In the genomic region with DNA sequence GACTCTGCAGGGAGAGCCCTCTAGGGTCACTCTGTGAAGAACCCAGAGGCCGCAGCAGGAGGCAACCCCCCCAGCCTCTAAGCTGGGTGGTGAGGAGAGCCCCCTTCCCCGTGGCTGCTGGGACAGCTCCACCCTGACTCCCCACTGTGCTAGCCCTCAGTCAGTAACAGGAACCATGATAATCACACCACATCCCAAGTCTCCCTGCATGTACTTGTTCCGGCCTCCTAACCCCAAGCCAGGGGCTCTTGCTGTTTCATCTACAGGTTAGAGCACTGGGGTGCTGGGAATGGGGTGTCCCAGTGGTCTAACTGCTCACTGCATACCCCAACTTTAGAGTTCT, we compare ENCODE assay signal across 25 cellular contexts. TPM values are rescaled to one million over a fixed set of nuclear protein-coding genes. Genes with fewer than 3 reads are reported as not detected.
DNase-seq lines count a peak whose midpoint lies in the region; ATAC-seq and TF ChIP-seq lines count a peak whose summit lies in the region.
"Had no signal": no experiment of that assay in that cellular context is flagged by ENCODE, and none has a peak within 500 bp of the region (broad histone marks: within the 10 kb centered on the region; RNA-seq: fewer than 3 reads in every experiment).

No MANE protein-coding gene starts in this region.

- CTCF ChIA-PET in HEK293 (lab: Yijun Ruan, JAX), result no interaction called here
- CTCF ChIA-PET in CD8-positive, alpha-beta T cell (lab: Charles Lee), result no interaction called here

- H3K27me3 ChIP-seq in osteoblast (ENCODE audit: insufficient read depth, low read length) (no peaks in the 10 kb centered on the region), tibial nerve (no peaks in the 10 kb centered on the region)
- no peaks in the 10 kb centered on the region for H3K27me3 ChIP-seq in CD8-positive, alpha-beta T cell (ENCODE audit: insufficient read depth, low read length)

- H3K9me3 Mint-ChIP-seq in CD8-positive, alpha-beta T cell, result no peaks in the 10 kb centered on the region

- no peak for TF ChIP-seq POLR2A in tibial nerve (IDR thresholded peaks at IDR 0.05)

- H3K27ac ChIP-seq in HEK293 (ENCODE audit: extremely low read depth, low read depth, low read length), result no peak overlapping the region
- peak overlapping the region; percentile 35 to 95 for H3K27ac ChIP-seq in coronary artery
- H3K27ac ChIP-seq in osteoblast (ENCODE audit: low read depth, low read length), result no peak overlapping the region
- peak overlapping the region in 3 of 4 donors; percentile 38 to 93 (median 90) for H3K27ac ChIP-seq in tibial nerve
- H3K27ac ChIP-seq in CD8-positive, alpha-beta T cell (ENCODE audit: low read depth, low read length), result no peak overlapping the region
- H3K27ac ChIP-seq: A549, GM23248, HL-60 had no signal

- intact Hi-C loops in CD8-positive, alpha-beta T cell (cut with DNase I, micrococcal nuclease), result loop anchor here in 1 of 2 experiments (5.0 kb wide), 2 partner anchors 143 to 308 kb away; a partner anchor contains a TSS

- WGBS in tibial nerve, 2 donors, result 67 to 76% methylated on average over 2 to 3 of the region's 3 CpGs

- no peak overlapping the region for H3K4me3 ChIP-seq in HEK293 (ENCODE audit: low read depth, low read length)
- no peak overlapping the region for H3K4me3 ChIP-seq in coronary artery
- no peak overlapping the region for H3K4me3 ChIP-seq in osteoblast (ENCODE audit: insufficient read depth, low read length)
- no peak overlapping the region for H3K4me3 ChIP-seq in tibial nerve
- H3K4me3 ChIP-seq in CD8-positive, alpha-beta T cell (ENCODE audit: low read depth, low read length), result no peak overlapping the region
- H3K4me3 ChIP-seq: A549, GM23248 had no signal

- no peak overlapping the region for H2AFZ ChIP-seq in osteoblast (ENCODE audit: low read length)
- H2AFZ ChIP-seq: GM23248 had no signal

- H3K79me2 ChIP-seq in osteoblast (ENCODE audit: insufficient read depth, low read length), result peaks cover 11% of the 10 kb centered on the region

- H3K9me3 ChIP-seq in HEK293 (ENCODE audit: control insufficient read depth, insufficient read depth, low read depth, low read length) (no peaks in the 10 kb centered on the region), osteoblast (ENCODE audit: low read depth, low read length) (no peaks in the 10 kb centered on the region), tibial nerve (no peaks in the 10 kb centered on the region)
- no peaks in the 10 kb centered on the region for H3K9me3 ChIP-seq in CD8-positive, alpha-beta T cell (ENCODE audit: low read length)
- H3K9me3 ChIP-seq: A549 had no signal

- H3K27me3 Mint-ChIP-seq in CD8-positive, alpha-beta T cell (ENCODE audit: low read depth), result no peaks in the 10 kb centered on the region
- H3K27me3 Mint-ChIP-seq: B cell had no signal

- no peak for TF ChIP-seq EP300 in tibial nerve (IDR thresholded peaks at IDR 0.05)

- no peak overlapping the region for H3K4me3 Mint-ChIP-seq in CD8-positive, alpha-beta T cell
- H3K4me3 Mint-ChIP-seq: B cell had no signal

- H3K4me1 ChIP-seq in HEK293 (ENCODE audit: control insufficient read depth, insufficient read depth, low read length) (peaks cover 2% of the 10 kb centered on the region; the same call in 1 of the 2 replicates), osteoblast (ENCODE audit: insufficient read depth, low read length) (peaks cover 26% of the 10 kb centered on the region), tibial nerve (peaks cover 0 to 94% (median 40%) of the 10 kb centered on the region in 4 donors)
- H3K4me1 ChIP-seq in CD8-positive, alpha-beta T cell (ENCODE audit: insufficient read depth, low read length), result peaks cover 8% of the 10 kb centered on the region

- peaks cover 15% of the 10 kb centered on the region for H4K20me1 ChIP-seq in osteoblast (ENCODE audit: insufficient read depth, low read length)

- no peak overlapping the region for H3K27ac Mint-ChIP-seq in CD8-positive, alpha-beta T cell
- H3K27ac Mint-ChIP-seq: B cell had no signal

- H3K4me1 Mint-ChIP-seq in CD8-positive, alpha-beta T cell (ENCODE audit: low read depth), result peaks cover 3% of the 10 kb centered on the region

- DNase-seq in coronary artery (ENCODE audit: low spot score) (no peak), osteoblast (ENCODE audit: insufficient read length, low spot score, missing footprints) (peak; percentile 79), tibial nerve (ENCODE audit: low spot score in 2 of 2) (no peak)
- DNase-seq in CD8-positive, alpha-beta T cell, result no peak
- no peak for DNase-seq in activated naive CD4-positive, alpha-beta T cell treated with Interleukin-2 at 50 U/mL for 16 hours
- DNase-seq: COR-L47, DMS79, GM23248, HCEC 1CT, KBM-7, MM.1S, NCI-H1048, NCI-H1436, NCI-H187 treated with DMSO at 0.1 percent for 48 hours, NCI-H2107, NCI-H446 treated with DMSO at 0.1 percent for 48 hours, NCI-H526 treated with DMSO at 0.1 percent for 48 hours, OCI-M1, SHP77 treated with DMSO at 0.1 percent for 48 hours had no signal

- POLR2A ChIA-PET in HEK293 (lab: Yijun Ruan, JAX), result no interaction called here
- POLR2A ChIA-PET in CD8-positive, alpha-beta T cell (lab: Charles Lee), result no interaction called here

- H3K4me2 ChIP-seq in osteoblast (ENCODE audit: insufficient read depth, low read length), result no peak overlapping the region
- H3K4me2 ChIP-seq: A549 had no signal

- H3K36me3 ChIP-seq in HEK293 (ENCODE audit: control insufficient read depth in 2 of 2, insufficient read depth in 1 of 2, low read length in 2 of 2) (no peaks in the 10 kb centered on the region), osteoblast (ENCODE audit: insufficient read depth, low read length) (no peaks in the 10 kb centered on the region), tibial nerve (no peaks in the 10 kb centered on the region)
- no peaks in the 10 kb centered on the region for H3K36me3 ChIP-seq in CD8-positive, alpha-beta T cell (ENCODE audit: insufficient read depth, low read length)

- no peak for ATAC-seq in CD8-positive, alpha-beta T cell
- no peak for ATAC-seq in GM18517 (IDR thresholded peaks at IDR 0.05; ENCODE audit: unreplicated experiment)
- ATAC-seq: A549, HepG2 had no signal

- TF ChIP-seq CTCF in HEK293 (tag by site-specific recombination; IDR thresholded peaks at IDR 0.05), result no peak
- TF ChIP-seq CTCF in coronary artery (IDR thresholded peaks at IDR 0.05), result no peak
- TF ChIP-seq CTCF in osteoblast (IDR thresholded peaks at IDR 0.05; ENCODE audit: extremely low read depth, low read depth, low read length), result no peak
- no peak for TF ChIP-seq CTCF in tibial nerve (IDR thresholded peaks at IDR 0.05)
- no peak for TF ChIP-seq CTCF in CD8-positive, alpha-beta T cell (IDR thresholded peaks at IDR 0.05)

- H3K36me3 Mint-ChIP-seq in CD8-positive, alpha-beta T cell, result no peaks in the 10 kb centered on the region

TF ChIP-seq in HEK293, 187 proteins besides CTCF, POLR2A, EP300 and RAD21:
- TF ChIP-seq ZIC2 (tag by site-specific recombination; IDR thresholded peaks at IDR 0.05), result peak; percentile 84
- 0 out of 2 replicates have a peak, but pooled peaks have one; percentile 30 for TF ChIP-seq GLIS1 (tag by site-specific recombination; IDR thresholded peaks at IDR 0.05)
- no peak for TF ChIP-seq RBAK (tag by site-specific recombination; IDR thresholded peaks at IDR 0.05)
- TF ChIP-seq, protein P1, sequence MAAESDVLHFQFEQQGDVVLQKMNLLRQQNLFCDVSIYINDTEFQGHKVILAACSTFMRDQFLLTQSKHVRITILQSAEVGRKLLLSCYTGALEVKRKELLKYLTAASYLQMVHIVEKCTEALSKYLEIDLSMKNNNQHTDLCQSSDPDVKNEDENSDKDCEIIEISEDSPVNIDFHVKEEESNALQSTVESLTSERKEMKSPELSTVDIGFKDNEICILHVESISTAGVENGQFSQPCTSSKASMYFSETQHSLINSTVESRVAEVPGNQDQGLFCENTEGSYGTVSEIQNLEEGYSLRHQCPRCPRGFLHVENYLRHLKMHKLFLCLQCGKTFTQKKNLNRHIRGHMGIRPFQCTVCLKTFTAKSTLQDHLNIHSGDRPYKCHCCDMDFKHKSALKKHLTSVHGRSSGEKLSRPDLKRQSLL (tag by site-specific recombination; IDR thresholded peaks at IDR 0.05), result no peak

RNA-seq across cellular contexts. Expression of a gene that starts 26.9 kb away (rescaled TPM):
- total RNA-seq in osteoblast, result 19.7 and 27.1 TPM in 2 replicates
- total RNA-seq in tibial nerve, result 10 to 100 TPM; 47.5 to 98.3 (median 80.6) TPM
- total RNA-seq in CD8-positive, alpha-beta T cell, result 1 to 10 TPM; 1.1 to 2.3 TPM

RNA-seq across cellular contexts. Expression of a gene that starts 31.2 kb away (rescaled TPM):
- 41.8 and 43.8 TPM in 2 replicates for total RNA-seq in osteoblast
- total RNA-seq in tibial nerve, result 10 to 100 TPM; 31.7 to 56.7 (median 39.0) TPM
- 10 to 100 TPM in 1 of 2 experiments, 1 to 10 TPM in 1; 9.2 to 11.4 TPM for total RNA-seq in CD8-positive, alpha-beta T cell

RNA-seq across cellular contexts. Expression of a gene that starts 48.1 kb away (rescaled TPM):
- 19.5 and 21.5 TPM in 2 replicates for total RNA-seq in osteoblast
- 10 to 100 TPM; 34.8 to 40.6 (median 37.8) TPM for total RNA-seq in tibial nerve
- total RNA-seq in CD8-positive, alpha-beta T cell, result 10 to 100 TPM; 11.0 to 14.1 TPM

RNA-seq across cellular contexts. Expression of a gene that starts 48.1 kb away (rescaled TPM):
- total RNA-seq in osteoblast (220 and 288 TPM in 2 replicates), tibial nerve (100 to 1,000 TPM; 212 to 306 (median 240) TPM)
- 10 to 100 TPM; 10.5 to 11.0 TPM for total RNA-seq in CD8-positive, alpha-beta T cell

Comparison
In these comparisons a context has a peak if more than half of its experiments do, and no peak if none do; other contexts are left out.
1. H3K27ac ChIP-seq: peak in coronary artery (2 of 2) and tibial nerve (3 of 4); none in HEK293 (single experiment), osteoblast (single experiment) and CD8-positive, alpha-beta T cell (single experiment).